8 cellular contexts compared by ENCODE assay signal in genomic region chr16:89723279-89724250, GRCh38. TPM values are rescaled to one million over a fixed set of nuclear protein-coding genes. Genes with fewer than 3 reads are reported as not detected.
A peak's percentile ranks its signal among the peaks of the same experiment; 100 is the strongest.
DNase-seq lines count a peak whose midpoint lies in the region; ATAC-seq and TF ChIP-seq lines count a peak whose summit lies in the region.

No MANE protein-coding gene starts in this region.

- H3K36me3 Mint-ChIP-seq in activated T-helper 2 cell treated with anti-CD3 and anti-CD28 coated beads, Interferon-gamma antibody, Interleukin-2, Interleukin-4, amounts not matched to agents 10 μg/mL and 5 μg/mL and 100 μg/mL, durations not matched to agents 14 hours and 24 hours and 36 hours (ENCODE audit: low read depth): peaks cover 31% of the 10 kb centered on the region

- H3K9me3 Mint-ChIP-seq in activated T-helper 2 cell treated with anti-CD3 and anti-CD28 coated beads, Interferon-gamma antibody, Interleukin-2, Interleukin-4, amounts not matched to agents 10 μg/mL and 5 μg/mL and 100 μg/mL, durations not matched to agents 14 hours and 24 hours and 36 hours: no peaks in the 10 kb centered on the region

- H3K27ac Mint-ChIP-seq in activated T-helper 2 cell treated with anti-CD3 and anti-CD28 coated beads, Interferon-gamma antibody, Interleukin-2, Interleukin-4, amounts not matched to agents 10 μg/mL and 5 μg/mL and 100 μg/mL, durations not matched to agents 14 hours and 24 hours and 36 hours: peak overlapping the region; percentile 87

- DNase-seq in NK-92 (lab: John Stamatoyannopoulos, UW; ENCODE audit: unreplicated experiment): peak; percentile 25
- DNase-seq in activated T-helper 2 cell treated with anti-CD3 and anti-CD28 coated beads, Interferon-gamma antibody, Interleukin-2, Interleukin-4, amounts not matched to agents 10 μg/mL and 5 μg/mL and 100 μg/mL, durations not matched to agents 14 hours and 24 hours and 36 hours (ENCODE audit: low spot score): peak; percentile 85
- peak in 1 of 2 donors; percentile 48 for DNase-seq in foreskin fibroblast
- peak; percentile 79 for DNase-seq in stimulated activated CD4-positive, alpha-beta T cell treated with anti-CD3 and anti-CD28 coated beads, Interleukin-15, amount 100 ng/mL, for 24 hours
- no peak for DNase-seq in HuH-7.5 (ENCODE audit: low spot score)
- DNase-seq in amniotic stem cell (lab: John Stamatoyannopoulos, UW): no peak

- ATAC-seq in GM18868 (IDR thresholded peaks at IDR 0.05; ENCODE audit: unreplicated experiment) (no peak), HG02970 (IDR thresholded peaks at IDR 0.05; ENCODE audit: low FRiP score, unreplicated experiment) (no peak)

- intact Hi-C loops in activated T-helper 2 cell treated with anti-CD3 and anti-CD28 coated beads, Interferon-gamma antibody, Interleukin-2, Interleukin-4, amounts not matched to agents 10 μg/mL and 5 μg/mL and 100 μg/mL, durations not matched to agents 14 hours and 24 hours and 36 hours (cut with micrococcal nuclease): loop anchor here (5.0 kb wide), 3 partner anchors 39 to 359 kb away; no protein-coding TSS in a partner anchor

- peak overlapping the region; percentile 82 to 91 for H3K4me3 ChIP-seq in foreskin fibroblast (ENCODE audit: low read depth in 1 of 2, low read length in 2 of 2)

- peaks cover 37% of the 10 kb centered on the region for H3K4me1 Mint-ChIP-seq in activated T-helper 2 cell treated with anti-CD3 and anti-CD28 coated beads, Interferon-gamma antibody, Interleukin-2, Interleukin-4, amounts not matched to agents 10 μg/mL and 5 μg/mL and 100 μg/mL, durations not matched to agents 14 hours and 24 hours and 36 hours (ENCODE audit: low read depth)

- no peak for TF ChIP-seq CTCF in foreskin fibroblast (IDR thresholded peaks at IDR 0.05; ENCODE audit: low read depth, low read length)

- peak overlapping the region; percentile 87 for H3K4me3 Mint-ChIP-seq in activated T-helper 2 cell treated with anti-CD3 and anti-CD28 coated beads, Interferon-gamma antibody, Interleukin-2, Interleukin-4, amounts not matched to agents 10 μg/mL and 5 μg/mL and 100 μg/mL, durations not matched to agents 14 hours and 24 hours and 36 hours (ENCODE audit: low read depth)

- no peaks in the 10 kb centered on the region for H3K27me3 Mint-ChIP-seq in activated T-helper 2 cell treated with anti-CD3 and anti-CD28 coated beads, Interferon-gamma antibody, Interleukin-2, Interleukin-4, amounts not matched to agents 10 μg/mL and 5 μg/mL and 100 μg/mL, durations not matched to agents 14 hours and 24 hours and 36 hours (ENCODE audit: low read depth)

RNA-seq across cellular contexts. Expression of gene ZNF276, which starts 2.2 kb away (rescaled TPM):
- 34.4 and 35.5 TPM in 2 replicates for total RNA-seq in activated T-helper 2 cell treated with anti-CD3 and anti-CD28 coated beads, Interferon-gamma antibody, Interleukin-2, Interleukin-4, amounts not matched to agents 10 μg/mL and 5 μg/mL and 100 μg/mL, durations not matched to agents 14 hours and 24 hours and 36 hours

RNA-seq across cellular contexts. Expression of gene VPS9D1, which starts 2.9 kb away (rescaled TPM):
- 4.6 and 4.8 TPM in 2 replicates for total RNA-seq in activated T-helper 2 cell treated with anti-CD3 and anti-CD28 coated beads, Interferon-gamma antibody, Interleukin-2, Interleukin-4, amounts not matched to agents 10 μg/mL and 5 μg/mL and 100 μg/mL, durations not matched to agents 14 hours and 24 hours and 36 hours

RNA-seq across cellular contexts. Expression of gene SPATA2L, which starts 22.1 kb away (rescaled TPM):
- total RNA-seq in activated T-helper 2 cell treated with anti-CD3 and anti-CD28 coated beads, Interferon-gamma antibody, Interleukin-2, Interleukin-4, amounts not matched to agents 10 μg/mL and 5 μg/mL and 100 μg/mL, durations not matched to agents 14 hours and 24 hours and 36 hours: 10.9 and 12.9 TPM in 2 replicates

RNA-seq across cellular contexts. Expression of gene CDK10, which starts 37.1 kb away (rescaled TPM):
- total RNA-seq in activated T-helper 2 cell treated with anti-CD3 and anti-CD28 coated beads, Interferon-gamma antibody, Interleukin-2, Interleukin-4, amounts not matched to agents 10 μg/mL and 5 μg/mL and 100 μg/mL, durations not matched to agents 14 hours and 24 hours and 36 hours: 95.5 and 103 TPM in 2 replicates

Comparison
In these comparisons a context has a peak if more than half of its experiments do, and no peak if none do; other contexts are left out.
1. DNase-seq: peak in NK-92 (single experiment), activated T-helper 2 cell treated with anti-CD3 and anti-CD28 coated beads, Interferon-gamma antibody, Interleukin-2, Interleukin-4, amounts not matched to agents 10 μg/mL and 5 μg/mL and 100 μg/mL, durations not matched to agents 14 hours and 24 hours and 36 hours (single experiment) and stimulated activated CD4-positive, alpha-beta T cell treated with anti-CD3 and anti-CD28 coated beads, Interleukin-15, amount 100 ng/mL, for 24 hours (single experiment); none in HuH-7.5 (single experiment) and amniotic stem cell (single experiment).